In the genomic region with DNA sequence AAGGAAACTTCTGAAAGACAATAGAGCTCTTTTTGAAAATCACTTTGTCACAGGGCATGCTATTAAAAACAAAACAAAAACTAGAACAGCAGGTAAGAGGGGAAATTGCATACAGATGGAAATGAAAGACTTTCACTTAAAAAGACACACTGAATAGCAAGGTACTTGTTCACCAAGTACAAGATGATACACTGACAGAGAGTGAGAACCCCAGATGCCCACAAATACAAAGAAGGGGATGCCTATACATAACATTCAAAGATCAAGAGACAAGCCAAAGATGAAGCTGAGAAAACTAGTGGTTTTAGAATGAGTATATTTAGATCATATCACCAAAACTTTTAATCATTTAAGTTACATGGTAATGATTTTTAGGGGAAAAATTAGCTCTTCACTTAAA, we compare ENCODE assay signal across 9 cellular contexts.
A peak's percentile ranks its signal among the peaks of the same experiment; 100 is the strongest.
DNase-seq lines count a peak whose midpoint lies in the region; ATAC-seq and TF ChIP-seq lines count a peak whose summit lies in the region.
"Had no signal": no experiment of that assay in that cellular context is flagged by ENCODE, and none has a peak within 500 bp of the region (broad histone marks: within the 10 kb centered on the region; RNA-seq: fewer than 3 reads in every experiment).

No MANE protein-coding gene starts in this region.

- no peak overlapping the region for H3K14ac ChIP-seq in H9 (ENCODE audit: insufficient read depth, low read length)

- no peaks in the 10 kb centered on the region for H3K27me3 ChIP-seq in H9 (ENCODE audit: insufficient read depth, low read length)
- H3K27me3 ChIP-seq in GM23248 (replicated peaks; ENCODE audit: insufficient read depth), result no peaks in the 10 kb centered on the region

- intact Hi-C loops in mucosa of descending colon (cut with DNase I, micrococcal nuclease) (no loop called here), posterior cingulate gyrus (cut with DNase I) (no loop called here)

- H3K4me1 ChIP-seq in H9 (ENCODE audit: insufficient read depth, low read length) (no peaks in the 10 kb centered on the region), mucosa of descending colon (ENCODE audit: low read depth) (no peaks in the 10 kb centered on the region), GM23248 (ENCODE audit: insufficient read depth) (peaks cover 9% of the 10 kb centered on the region; the same call in 1 of the 2 replicates)

- H4K20me1 ChIP-seq in H9 (ENCODE audit: control insufficient read depth, insufficient read depth, insufficient read length) (no peaks in the 10 kb centered on the region), GM23248 (ENCODE audit: insufficient read depth) (peaks cover 5% of the 10 kb centered on the region; the same call in 1 of the 2 replicates)

- H3K56ac ChIP-seq in H9 (ENCODE audit: insufficient read length, low read depth, low read length), result no peak overlapping the region

- H2AK5ac ChIP-seq in H9 (ENCODE audit: insufficient read length, low read length), result no peak overlapping the region

- peaks cover 15 to 19% of the 10 kb centered on the region in 2 experiments for H3K4me1 Mint-ChIP-seq in H9
- peaks cover 30% of the 10 kb centered on the region for H3K4me1 Mint-ChIP-seq in T-helper 1 cell treated with Interleukin-12 subunit alpha and Interleukin-12 subunit beta and Interleukin-4 antibody, amounts not matched to agents 30 μg/mL and 1 μg/mL, for 36 hours (ENCODE audit: low read depth)

- H3K9me3 ChIP-seq in H9 (ENCODE audit: control insufficient read depth, low read depth, low read length) (no peaks in the 10 kb centered on the region), mucosa of descending colon (no peaks in the 10 kb centered on the region), GM23248 (ENCODE audit: low read depth) (no peaks in the 10 kb centered on the region)

- H3K23me2 ChIP-seq in H9 (ENCODE audit: insufficient read length, low read depth, low read length, poor library complexity, severe bottlenecking), result no peaks in the 10 kb centered on the region

- no peak overlapping the region for H2BK5ac ChIP-seq in H9 (ENCODE audit: insufficient read length, low read length)

- no peak overlapping the region for H3K23ac ChIP-seq in H9 (ENCODE audit: insufficient read length, low read depth, low read length)

- H3K9me2 ChIP-seq in GM23248 (ENCODE audit: insufficient read depth), result no peaks in the 10 kb centered on the region

- H4K8ac ChIP-seq in H9 (replicated peaks; ENCODE audit: insufficient read length, low read depth, low read length), result no peak overlapping the region

- H3T11ph ChIP-seq in H9 (ENCODE audit: low read length), result no peak overlapping the region

- H3K79me2 ChIP-seq in H9 (ENCODE audit: insufficient read depth, low read length), result peaks cover 3% of the 10 kb centered on the region; the same call in 1 of the 2 replicates
- peaks cover 65% of the 10 kb centered on the region for H3K79me2 ChIP-seq in GM23248 (ENCODE audit: insufficient read depth)

- H2BK12ac ChIP-seq in H9 (ENCODE audit: insufficient read length, low read depth, low read length), result no peak overlapping the region

- no peak overlapping the region for H3K4me3 ChIP-seq in mucosa of descending colon
- no peak overlapping the region for H3K4me3 ChIP-seq in GM23248

- peaks cover 2 to 14% (median 4%) of the 10 kb centered on the region in 3 experiments; a peak in 4 of 7 replicates for H3K36me3 Mint-ChIP-seq in H9 (ENCODE audit: insufficient read depth in 1 of 3, low read depth in 3 of 3)
- H3K36me3 Mint-ChIP-seq in T-helper 1 cell treated with Interleukin-12 subunit alpha and Interleukin-12 subunit beta and Interleukin-4 antibody, amounts not matched to agents 30 μg/mL and 1 μg/mL, for 36 hours (ENCODE audit: low read depth), result peaks cover 13% of the 10 kb centered on the region

- H3K9ac ChIP-seq in H9 (ENCODE audit: extremely low read depth, insufficient read length, low read length) (no peak overlapping the region), GM23248 (no peak overlapping the region)

- no peaks in the 10 kb centered on the region for H3K36me3 ChIP-seq in mucosa of descending colon (ENCODE audit: low read depth)
- H3K36me3 ChIP-seq in GM23248 (ENCODE audit: low read depth), result no peaks in the 10 kb centered on the region

- H4K5ac ChIP-seq in H9 (ENCODE audit: insufficient read length, low read depth, low read length), result no peak overlapping the region

- no peak overlapping the region for H3K18ac ChIP-seq in H9 (ENCODE audit: insufficient read length, low read depth, low read length)

- peak overlapping the region in 2 of 3 experiments; percentile 12 to 36; a peak in 3 of 7 replicates for H3K27ac Mint-ChIP-seq in H9
- peak overlapping the region; percentile 17 for H3K27ac Mint-ChIP-seq in T-helper 1 cell treated with Interleukin-12 subunit alpha and Interleukin-12 subunit beta and Interleukin-4 antibody, amounts not matched to agents 30 μg/mL and 1 μg/mL, for 36 hours

- H3F3A ChIP-seq in GM23248 (ENCODE audit: insufficient read depth), result no peaks in the 10 kb centered on the region

- H3K4me2 ChIP-seq in H9 (ENCODE audit: insufficient read depth, insufficient read length, low read length) (no peak overlapping the region), GM23248 (ENCODE audit: unreplicated experiment) (no peak overlapping the region)

- no peak overlapping the region for H2BK15ac ChIP-seq in H9 (ENCODE audit: low read depth, low read length)

- H3K27me3 Mint-ChIP-seq in H9 (ENCODE audit: low read depth), result no peaks in the 10 kb centered on the region
- H3K27me3 Mint-ChIP-seq in T-helper 1 cell treated with Interleukin-12 subunit alpha and Interleukin-12 subunit beta and Interleukin-4 antibody, amounts not matched to agents 30 μg/mL and 1 μg/mL, for 36 hours (ENCODE audit: low read depth), result no peaks in the 10 kb centered on the region

- peak; percentile 27 for DNase-seq in stimulated activated CD4-positive, alpha-beta T cell treated with anti-CD3 and anti-CD28 coated beads, Interleukin-1b, Interleukin-23, amount 100 ng/mL, for 48 hours
- DNase-seq in stimulated activated CD4-positive, alpha-beta T cell treated with anti-CD3 and anti-CD28 coated beads, Interleukin-2, amount 100 ng/mL, for 48 hours, result no peak
- DNase-seq in H9 (no peak), NCI-H1092 treated with DMSO at 0.1 percent for 48 hours (lab: John Stamatoyannopoulos, UW) (no peak), mucosa of descending colon (no peak), GM23248 (no peak), posterior cingulate gyrus (no peak)
- DNase-seq: Right ventricle myocardium superior had no signal

- no peak overlapping the region for H2AFZ ChIP-seq in H9 (ENCODE audit: low read length)
- no peak overlapping the region for H2AFZ ChIP-seq in GM23248

- no peak overlapping the region for H3K4me3 Mint-ChIP-seq in H9
- no peak overlapping the region for H3K4me3 Mint-ChIP-seq in T-helper 1 cell treated with Interleukin-12 subunit alpha and Interleukin-12 subunit beta and Interleukin-4 antibody, amounts not matched to agents 30 μg/mL and 1 μg/mL, for 36 hours

- H3K4ac ChIP-seq in H9 (ENCODE audit: low read depth, low read length), result no peak overlapping the region

- no peak overlapping the region for H2BK20ac ChIP-seq in H9 (ENCODE audit: low read depth, low read length, poor library complexity, severe bottlenecking)

- TF ChIP-seq CTCF in H9 (conservative IDR thresholded peaks at IDR 0.05), result no peak
- TF ChIP-seq CTCF in mucosa of descending colon (IDR thresholded peaks at IDR 0.05), result no peak

- no peak overlapping the region for H4K91ac ChIP-seq in H9 (ENCODE audit: insufficient read length, low read depth, low read length)

- H3K79me1 ChIP-seq in H9 (ENCODE audit: insufficient read depth, low read depth, low read length, poor library complexity, severe bottlenecking), result no peaks in the 10 kb centered on the region

- no peak overlapping the region for H3K27ac ChIP-seq in H9 (ENCODE audit: insufficient read length, low read depth, low read length)
- no peak overlapping the region for H3K27ac ChIP-seq in GM23248

- no peaks in the 10 kb centered on the region for H3K9me3 Mint-ChIP-seq in H9
- no peaks in the 10 kb centered on the region for H3K9me3 Mint-ChIP-seq in T-helper 1 cell treated with Interleukin-12 subunit alpha and Interleukin-12 subunit beta and Interleukin-4 antibody, amounts not matched to agents 30 μg/mL and 1 μg/mL, for 36 hours

- in situ Hi-C loops in GM23248 (cut with MboI), result no loop called here

- no peak for ATAC-seq in mucosa of descending colon

- H2BK120ac ChIP-seq in H9 (ENCODE audit: low read depth, low read length, poor library complexity, severe bottlenecking), result no peak overlapping the region
